Comparison of ENCODE assay signal across 1 cellular context in the genomic region with DNA sequence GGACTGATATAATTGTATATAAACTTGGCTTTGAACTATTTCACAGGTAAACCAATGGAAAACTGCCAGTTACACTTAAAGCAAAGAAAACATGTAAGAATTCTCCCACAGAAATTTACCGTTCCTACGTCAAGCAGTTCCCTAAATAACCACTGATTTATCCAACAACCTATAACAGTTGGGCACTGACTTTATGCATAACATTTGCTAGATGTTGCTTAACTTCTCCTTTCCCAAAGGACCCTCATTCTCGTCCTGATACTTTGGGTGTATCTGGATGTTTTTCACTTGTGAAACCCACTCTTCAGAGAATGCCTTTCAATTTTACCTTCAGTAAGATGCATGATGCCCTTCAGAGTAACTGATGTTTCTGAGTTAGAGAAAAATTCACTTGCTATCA.
TF ChIP-seq lines count a peak whose summit lies in the region.

No MANE protein-coding gene starts in this region.

TF ChIP-seq in WTC11, 78 proteins besides CTCF, POLR2A, EP300 and RAD21 (continued from another document):
- TF ChIP-seq, protein P1, sequence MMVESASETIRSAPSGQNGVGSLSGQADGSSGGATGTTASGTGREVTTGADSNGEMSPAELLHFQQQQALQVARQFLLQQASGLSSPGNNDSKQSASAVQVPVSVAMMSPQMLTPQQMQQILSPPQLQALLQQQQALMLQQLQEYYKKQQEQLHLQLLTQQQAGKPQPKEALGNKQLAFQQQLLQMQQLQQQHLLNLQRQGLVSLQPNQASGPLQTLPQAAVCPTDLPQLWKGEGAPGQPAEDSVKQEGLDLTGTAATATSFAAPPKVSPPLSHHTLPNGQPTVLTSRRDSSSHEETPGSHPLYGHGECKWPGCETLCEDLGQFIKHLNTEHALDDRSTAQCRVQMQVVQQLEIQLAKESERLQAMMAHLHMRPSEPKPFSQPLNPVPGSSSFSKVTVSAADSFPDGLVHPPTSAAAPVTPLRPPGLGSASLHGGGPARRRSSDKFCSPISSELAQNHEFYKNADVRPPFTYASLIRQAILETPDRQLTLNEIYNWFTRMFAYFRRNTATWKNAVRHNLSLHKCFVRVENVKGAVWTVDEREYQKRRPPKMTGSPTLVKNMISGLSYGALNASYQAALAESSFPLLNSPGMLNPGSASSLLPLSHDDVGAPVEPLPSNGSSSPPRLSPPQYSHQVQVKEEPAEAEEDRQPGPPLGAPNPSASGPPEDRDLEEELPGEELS (CRISPR knock-in tag; IDR thresholded peaks at IDR 0.05): no peak
